7 cellular contexts compared by ENCODE assay signal in the genomic region with DNA sequence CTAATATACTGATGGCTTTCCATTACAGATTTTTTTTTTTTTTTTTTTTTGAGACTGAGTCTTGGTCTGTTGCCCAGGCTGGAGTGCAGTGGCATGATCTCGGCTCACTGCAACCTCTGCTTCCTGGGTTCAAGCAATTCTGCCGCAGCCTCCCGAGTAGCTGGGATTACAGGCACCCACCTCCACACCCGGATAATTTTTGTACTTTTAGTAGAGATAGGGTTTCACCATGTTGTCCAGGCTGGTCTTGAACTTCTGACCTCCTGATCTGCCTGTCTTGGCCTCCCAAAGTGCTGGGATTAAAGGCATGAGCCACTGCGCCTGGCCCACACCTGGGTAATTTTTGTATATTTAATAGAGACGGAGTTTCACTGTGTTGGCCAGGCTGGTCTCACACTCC. TPM values are rescaled to one million over a fixed set of nuclear protein-coding genes. Genes with fewer than 3 reads are reported as not detected.
DNase-seq lines count a peak whose midpoint lies in the region; TF ChIP-seq lines count a peak whose summit lies in the region.
"Not testable (repeated sequence)": the region's sequence is repeated elsewhere in the genome, so short reads cannot be mapped to it uniquely, and the experiment has no call there.

No MANE protein-coding gene starts in this region.

- not testable (repeated sequence) for H3K9me3 ChIP-seq in DOHH2 (ENCODE audit: control insufficient read depth, insufficient read depth, low read length); left ventricle myocardium inferior (replicated peaks)

- H4K20me1 ChIP-seq in DOHH2 (ENCODE audit: control insufficient read depth, insufficient read depth, low read depth, low read length) = not testable (repeated sequence)

- peak overlapping the region; percentile 79 for H3K4me3 Mint-ChIP-seq in activated CD4-positive, alpha-beta T cell treated with anti-CD3 and anti-CD28 coated beads, Interleukin-2, amount 10 ng/mL, durations not matched to agents 24 days and 14 days
- peak overlapping the region; percentile 21 for H3K4me3 Mint-ChIP-seq in activated naive CD4-positive, alpha-beta T cell treated with anti-CD3 and anti-CD28 coated beads, Interleukin-2, amount 10 ng/mL, durations not matched to agents 7 days and 5 days
- peak overlapping the region; percentile 60 for H3K4me3 Mint-ChIP-seq in chondrocyte (ENCODE audit: unreplicated experiment)
- peak overlapping the region; percentile 61 for H3K4me3 Mint-ChIP-seq in osteocyte (ENCODE audit: unreplicated experiment)

- peaks cover 81% of the 10 kb centered on the region for H3K36me3 ChIP-seq in DOHH2 (ENCODE audit: control insufficient read depth, low read length)
- H3K36me3 ChIP-seq in left ventricle myocardium inferior = peaks cover 65% of the 10 kb centered on the region

- DNase-seq in KBM-7 = peak; percentile 16
- not testable (repeated sequence) for DNase-seq in activated CD4-positive, alpha-beta T cell treated with anti-CD3 and anti-CD28 coated beads, Interleukin-2, amount 10 ng/mL, durations not matched to agents 24 days and 14 days; activated naive CD4-positive, alpha-beta T cell treated with anti-CD3 and anti-CD28 coated beads, Interleukin-2, amount 10 ng/mL, durations not matched to agents 7 days and 5 days; chondrocyte (ENCODE audit: low spot score); left ventricle myocardium inferior; osteocyte (ENCODE audit: extremely low spot score, unreplicated experiment)

- intact Hi-C loops in activated CD4-positive, alpha-beta T cell treated with anti-CD3 and anti-CD28 coated beads, Interleukin-2, amount 10 ng/mL, durations not matched to agents 24 days and 14 days (cut with micrococcal nuclease); left ventricle myocardium inferior (cut with micrococcal nuclease): not testable (repeated sequence)

- not testable (repeated sequence) for H3K27ac ChIP-seq in DOHH2 (ENCODE audit: low read depth, low read length); left ventricle myocardium inferior (replicated peaks)

- H3K4me2 ChIP-seq in DOHH2 (ENCODE audit: low read length) = peak overlapping the region; percentile 80

- H3K4me1 Mint-ChIP-seq in activated CD4-positive, alpha-beta T cell treated with anti-CD3 and anti-CD28 coated beads, Interleukin-2, amount 10 ng/mL, durations not matched to agents 24 days and 14 days = peaks cover 41% of the 10 kb centered on the region
- peaks cover 62% of the 10 kb centered on the region for H3K4me1 Mint-ChIP-seq in activated naive CD4-positive, alpha-beta T cell treated with anti-CD3 and anti-CD28 coated beads, Interleukin-2, amount 10 ng/mL, durations not matched to agents 7 days and 5 days
- peaks cover 50% of the 10 kb centered on the region for H3K4me1 Mint-ChIP-seq in chondrocyte (ENCODE audit: low read depth)
- peaks cover 37% of the 10 kb centered on the region for H3K4me1 Mint-ChIP-seq in osteocyte (ENCODE audit: unreplicated experiment)

- CTCF ChIA-PET in activated naive CD4-positive, alpha-beta T cell treated with anti-CD3 and anti-CD28 coated beads, Interleukin-2, amount 10 ng/mL, durations not matched to agents 7 days and 5 days (lab: Charles Lee) = interaction anchor here (0.6 to 1.0 kb wide), 3 partner anchors 9 to 347 kb away, joined by 3 read pairs; no protein-coding TSS in a partner anchor

- H3F3A ChIP-seq in DOHH2 (ENCODE audit: control insufficient read depth, insufficient read depth) = peaks cover 15% of the 10 kb centered on the region

- not testable (repeated sequence) for H3K9me2 ChIP-seq in DOHH2 (replicated peaks; ENCODE audit: control insufficient read depth, low read length)

- TF ChIP-seq CTCF in DOHH2 (IDR thresholded peaks at IDR 0.05; ENCODE audit: low read depth, low read length, poor library complexity, severe bottlenecking); chondrocyte (IDR thresholded peaks at IDR 0.05); left ventricle myocardium inferior (IDR thresholded peaks at IDR 0.05; ENCODE audit: borderline replicate concordance); osteocyte (IDR thresholded peaks at IDR 0.05): not testable (repeated sequence)

- H3K27ac Mint-ChIP-seq in activated CD4-positive, alpha-beta T cell treated with anti-CD3 and anti-CD28 coated beads, Interleukin-2, amount 10 ng/mL, durations not matched to agents 24 days and 14 days = peak overlapping the region; percentile 25
- not testable (repeated sequence) for H3K27ac Mint-ChIP-seq in activated naive CD4-positive, alpha-beta T cell treated with anti-CD3 and anti-CD28 coated beads, Interleukin-2, amount 10 ng/mL, durations not matched to agents 7 days and 5 days; osteocyte (ENCODE audit: unreplicated experiment)
- H3K27ac Mint-ChIP-seq in chondrocyte (ENCODE audit: unreplicated experiment) = peak overlapping the region; percentile 49

- peaks cover 57% of the 10 kb centered on the region for H3K36me3 Mint-ChIP-seq in activated CD4-positive, alpha-beta T cell treated with anti-CD3 and anti-CD28 coated beads, Interleukin-2, amount 10 ng/mL, durations not matched to agents 24 days and 14 days (ENCODE audit: low read depth)
- peaks cover 59% of the 10 kb centered on the region for H3K36me3 Mint-ChIP-seq in activated naive CD4-positive, alpha-beta T cell treated with anti-CD3 and anti-CD28 coated beads, Interleukin-2, amount 10 ng/mL, durations not matched to agents 7 days and 5 days
- H3K36me3 Mint-ChIP-seq in chondrocyte (ENCODE audit: low read depth) (peaks cover 27% of the 10 kb centered on the region), osteocyte (ENCODE audit: unreplicated experiment) (peaks cover 33% of the 10 kb centered on the region)

- H3K4me1 ChIP-seq in DOHH2 (ENCODE audit: control insufficient read depth, low read length) (peaks cover 54% of the 10 kb centered on the region), left ventricle myocardium inferior (peaks cover 87% of the 10 kb centered on the region)

- in situ Hi-C loops in KBM-7 (cut with MboI; ENCODE audit: low pct_unique_long_range_greater_than_20kb, low sequenced_read_pairs) = not testable (repeated sequence)

- H3K9me3 Mint-ChIP-seq in activated CD4-positive, alpha-beta T cell treated with anti-CD3 and anti-CD28 coated beads, Interleukin-2, amount 10 ng/mL, durations not matched to agents 24 days and 14 days; activated naive CD4-positive, alpha-beta T cell treated with anti-CD3 and anti-CD28 coated beads, Interleukin-2, amount 10 ng/mL, durations not matched to agents 7 days and 5 days; chondrocyte (ENCODE audit: low read depth); osteocyte (ENCODE audit: unreplicated experiment): not testable (repeated sequence)

- H3K27me3 ChIP-seq in DOHH2 (ENCODE audit: control insufficient read depth, low read length); left ventricle myocardium inferior (ENCODE audit: low read depth): not testable (repeated sequence)

- peak overlapping the region; percentile 21; the same call in 1 of the 2 replicates for H3K4me3 ChIP-seq in DOHH2 (ENCODE audit: low read length)
- H3K4me3 ChIP-seq in left ventricle myocardium inferior = peak overlapping the region; percentile 32

- H3K79me2 ChIP-seq in DOHH2 (ENCODE audit: control insufficient read depth, low read length) = peaks cover 86% of the 10 kb centered on the region

- H3K27me3 Mint-ChIP-seq in activated CD4-positive, alpha-beta T cell treated with anti-CD3 and anti-CD28 coated beads, Interleukin-2, amount 10 ng/mL, durations not matched to agents 24 days and 14 days; activated naive CD4-positive, alpha-beta T cell treated with anti-CD3 and anti-CD28 coated beads, Interleukin-2, amount 10 ng/mL, durations not matched to agents 7 days and 5 days; chondrocyte (ENCODE audit: low read depth); osteocyte (ENCODE audit: unreplicated experiment): not testable (repeated sequence)

RNA-seq across cellular contexts. Expression of gene MDM2, which starts 3.6 kb away (rescaled TPM):
- total RNA-seq in activated CD4-positive, alpha-beta T cell treated with anti-CD3 and anti-CD28 coated beads, Interleukin-2, amount 10 ng/mL, durations not matched to agents 24 days and 14 days = 227 and 233 TPM in 2 replicates
- total RNA-seq in chondrocyte (146 to 160 TPM (median 158 TPM) in 3 replicates), left ventricle myocardium inferior (36.0 TPM), osteocyte (131 and 132 TPM in 2 replicates)

Comparison
In these comparisons a context has a peak if more than half of its experiments do, and no peak if none do; other contexts are left out.
1. H3K4me3 Mint-ChIP-seq: peak in every context shown above with its lines; median percentile 79 in activated CD4-positive, alpha-beta T cell treated with anti-CD3 and anti-CD28 coated beads, Interleukin-2, amount 10 ng/mL, durations not matched to agents 24 days and 14 days; 61 in osteocyte; 60 in chondrocyte; 21 in activated naive CD4-positive, alpha-beta T cell treated with anti-CD3 and anti-CD28 coated beads, Interleukin-2, amount 10 ng/mL, durations not matched to agents 7 days and 5 days.